1 cellular context compared by ENCODE assay signal in genomic region chr11:76225122-76225584, GRCh38.
TF ChIP-seq lines count a peak whose summit lies in the region.

No MANE protein-coding gene starts in this region.

TF ChIP-seq in K562, 482 proteins besides CTCF, POLR2A, EP300 and RAD21:
- TF ChIP-seq ASH1L (IDR thresholded peaks at IDR 0.05; ENCODE audit: borderline replicate concordance, low read depth, partially characterized antibody) (no peak), ILK (tag; IDR thresholded peaks at IDR 0.05; ENCODE audit: borderline replicate concordance, low read depth) (no peak), CEBPZ (IDR thresholded peaks at IDR 0.05; ENCODE audit: borderline replicate concordance, low read depth, low read length) (no peak)
